ENCODE assay signal across 15 cellular contexts in genomic region chr4:122709236-122709635, GRCh38.
"Had no signal": no experiment of that assay in that cellular context is flagged by ENCODE, and none has a peak within 500 bp of the region (broad histone marks: within the 10 kb centered on the region; RNA-seq: fewer than 3 reads in every experiment).

No MANE protein-coding gene starts in this region.

- ATAC-seq: PC-3 had no signal

- H3K9me3 Mint-ChIP-seq: activated naive CD8-positive, alpha-beta T cell treated with anti-CD3 and anti-CD28 coated beads for 36 hours had no signal

- H3K27ac Mint-ChIP-seq: activated naive CD8-positive, alpha-beta T cell treated with anti-CD3 and anti-CD28 coated beads for 36 hours had no signal

- DNase-seq: activated gamma-delta T cell; activated naive CD8-positive, alpha-beta T cell treated with anti-CD3 and anti-CD28 coated beads for 36 hours; activated T-cell treated with anti-CD3 and anti-CD28 coated beads for 4 hours; brain microvascular endothelial cell; Karpas-422; MM.1S; NCI-H1105 treated with DMSO at 0.1 percent for 48 hours; NCI-H1436 treated with DMSO at 0.1 percent for 48 hours; NCI-H187; NCI-H2081; NCI-H510A treated with DMSO at 0.1 percent for 48 hours; PC-3; SHP77; T-helper 2 cell; T1000 had no signal

- H3K4me3 Mint-ChIP-seq: activated naive CD8-positive, alpha-beta T cell treated with anti-CD3 and anti-CD28 coated beads for 36 hours had no signal
